8 cellular contexts compared by ENCODE assay signal in genomic region chr5:115179068-115179958, GRCh38. TPM values are rescaled to one million over a fixed set of nuclear protein-coding genes. Genes with fewer than 3 reads are reported as not detected.
DNase-seq lines count a peak whose midpoint lies in the region; ATAC-seq lines count a peak whose summit lies in the region.

No MANE protein-coding gene starts in this region.

- H3K9me3 ChIP-seq in iPS DF 6.9 (ENCODE audit: control insufficient read depth, insufficient read depth, low read length) (no peaks in the 10 kb centered on the region), skeletal muscle tissue (ENCODE audit: control insufficient read depth in 3 of 3, low read length in 3 of 3) (no peaks in the 10 kb centered on the region)

- no peak for DNase-seq in activated naive CD4-positive, alpha-beta T cell treated with Interleukin-2 at 50 U/mL for 16 hours
- DNase-seq in activated T-cell treated with anti-CD3 and anti-CD28 coated beads, Interleukin-2, amount 50 U/mL, for 24 hours = no peak
- DNase-seq in iPS DF 6.9 (ENCODE audit: low read depth, low spot score) (no peak), NCI-H187 treated with DMSO at 0.1 percent for 48 hours (lab: John Stamatoyannopoulos, UW) (no peak), NCI-H2081 (lab: John Stamatoyannopoulos, UW) (no peak)

- no peak overlapping the region for H3K9ac ChIP-seq in skeletal muscle tissue (ENCODE audit: low read depth in 1 of 3, low read length in 3 of 3)

- no CpG with 5 or more reads among the region's 75 CpGs for WGBS in iPS DF 6.9 (ENCODE audit: insufficient coverage, insufficient read length)

- H3K4me1 Mint-ChIP-seq in activated naive CD4-positive, alpha-beta T cell treated with anti-CD3 and anti-CD28 coated beads, Interleukin-2, amount 50 U/mL, for 24 hours = peaks cover 10% of the 10 kb centered on the region
- peaks cover 6% of the 10 kb centered on the region for H3K4me1 Mint-ChIP-seq in activated T-cell treated with anti-CD3 and anti-CD28 coated beads, Interleukin-2, amount 50 U/mL, for 24 hours (ENCODE audit: low read depth)

- H3K4me3 ChIP-seq in iPS DF 6.9 (ENCODE audit: low read length) = peak overlapping the region; percentile 38; the same call in 1 of the 2 replicates
- peak overlapping the region; percentile 61 to 65 (median 63) for H3K4me3 ChIP-seq in skeletal muscle tissue (ENCODE audit: low read length in 3 of 3)

- peak overlapping the region; percentile 88 for H3K4me3 Mint-ChIP-seq in activated naive CD4-positive, alpha-beta T cell treated with anti-CD3 and anti-CD28 coated beads, Interleukin-2, amount 50 U/mL, for 24 hours
- H3K4me3 Mint-ChIP-seq in activated T-cell treated with anti-CD3 and anti-CD28 coated beads, Interleukin-2, amount 50 U/mL, for 24 hours = peak overlapping the region; percentile 71

- no peaks in the 10 kb centered on the region for H3K9me3 Mint-ChIP-seq in activated naive CD4-positive, alpha-beta T cell treated with anti-CD3 and anti-CD28 coated beads, Interleukin-2, amount 50 U/mL, for 24 hours
- no peaks in the 10 kb centered on the region for H3K9me3 Mint-ChIP-seq in activated T-cell treated with anti-CD3 and anti-CD28 coated beads, Interleukin-2, amount 50 U/mL, for 24 hours

- no peak overlapping the region for H3K27ac Mint-ChIP-seq in activated naive CD4-positive, alpha-beta T cell treated with anti-CD3 and anti-CD28 coated beads, Interleukin-2, amount 50 U/mL, for 24 hours
- no peak overlapping the region for H3K27ac Mint-ChIP-seq in activated T-cell treated with anti-CD3 and anti-CD28 coated beads, Interleukin-2, amount 50 U/mL, for 24 hours

- no peak overlapping the region for H3K27ac ChIP-seq in iPS DF 6.9 (ENCODE audit: low read length)
- H3K27ac ChIP-seq in skeletal muscle tissue (ENCODE audit: low read depth, low read length) = no peak overlapping the region

- H3K36me3 Mint-ChIP-seq in activated naive CD4-positive, alpha-beta T cell treated with anti-CD3 and anti-CD28 coated beads, Interleukin-2, amount 50 U/mL, for 24 hours = no peaks in the 10 kb centered on the region
- no peaks in the 10 kb centered on the region for H3K36me3 Mint-ChIP-seq in activated T-cell treated with anti-CD3 and anti-CD28 coated beads, Interleukin-2, amount 50 U/mL, for 24 hours (ENCODE audit: low read depth)

- H3K27me3 ChIP-seq in iPS DF 6.9 (ENCODE audit: control insufficient read depth, insufficient read depth, low read length) = peaks cover 44% of the 10 kb centered on the region
- H3K27me3 ChIP-seq in skeletal muscle tissue (ENCODE audit: control insufficient read depth in 3 of 3, insufficient read depth in 3 of 3, low read length in 3 of 3) = peaks cover 48 to 50% (median 49%) of the 10 kb centered on the region in 3 donors

- H3K36me3 ChIP-seq in iPS DF 6.9 (ENCODE audit: control insufficient read depth, insufficient read depth, low read length) (no peaks in the 10 kb centered on the region), skeletal muscle tissue (ENCODE audit: control insufficient read depth in 3 of 3, insufficient read depth in 3 of 3, low read length in 3 of 3) (no peaks in the 10 kb centered on the region)

- H3K4me1 ChIP-seq in iPS DF 6.9 (ENCODE audit: control insufficient read depth, insufficient read depth, low read length) = peaks cover 4% of the 10 kb centered on the region; the same call in 1 of the 2 replicates
- H3K4me1 ChIP-seq in skeletal muscle tissue (ENCODE audit: control insufficient read depth in 3 of 3, insufficient read depth in 3 of 3, low read length in 3 of 3) = peaks cover 7 to 13% (median 12%) of the 10 kb centered on the region in 3 donors

- H3K27me3 Mint-ChIP-seq in activated naive CD4-positive, alpha-beta T cell treated with anti-CD3 and anti-CD28 coated beads, Interleukin-2, amount 50 U/mL, for 24 hours = peaks cover 62% of the 10 kb centered on the region
- peaks cover 90% of the 10 kb centered on the region for H3K27me3 Mint-ChIP-seq in activated T-cell treated with anti-CD3 and anti-CD28 coated beads, Interleukin-2, amount 50 U/mL, for 24 hours

- peak; percentile 31 for ATAC-seq in HG03039 (IDR thresholded peaks at IDR 0.05; ENCODE audit: unreplicated experiment)

RNA-seq across cellular contexts. Expression of gene TRIM36, which starts 9.6 kb away (rescaled TPM):
- 2.6 TPM for total RNA-seq in skeletal muscle tissue
